7 cellular contexts compared by ENCODE assay signal in genomic region chrX:101931494-101932248, GRCh38. TPM values are rescaled to one million over a fixed set of nuclear protein-coding genes. Genes with fewer than 3 reads are reported as not detected.
DNase-seq lines count a peak whose midpoint lies in the region; ATAC-seq, FAIRE-seq and TF ChIP-seq lines count a peak whose summit lies in the region.

TSS of gene ZMAT1 (minus strand) at chrX:101932027. CDS start at chrX:101932008, 19 bp downstream.

- peak within 1 kb of the TSS; percentile 44; the same call in 1 of the 2 replicates for H2AFZ ChIP-seq in GM12878 (ENCODE audit: control insufficient read depth, low read depth, low read length)

- DNase-seq in NCI-H1694 treated with DMSO at 0.1 percent for 48 hours (lab: John Stamatoyannopoulos, UW) (peak; percentile 63), T1000 (lab: John Stamatoyannopoulos, UW) (peak; percentile 17), GM12878 (ENCODE audit: low read depth, low spot score) (peak; percentile 21), iPS DF 6.9 (ENCODE audit: low read depth, low spot score) (peak; percentile 57), gastrocnemius medialis (peak; percentile 86 to 95)

- TF ChIP-seq RAD21 in GM12878 (IDR thresholded peaks at IDR 0.05; ENCODE audit: insufficient read depth, low read depth, low read length): no peak

- 22% methylated on average over 49 of the region's 74 CpGs for WGBS in GM12878 (ENCODE audit: insufficient coverage, insufficient replicate concordance, low lambda C conversion rate, missing lambda C conversion rate)
- no CpG with 5 or more reads among the region's 74 CpGs for WGBS in iPS DF 6.9 (ENCODE audit: insufficient coverage, insufficient read length)

- in situ Hi-C loops in GM12878 (cut with MboI): no loop called here
- in situ Hi-C loops in gastrocnemius medialis (cut with MboI; ENCODE audit: low sequenced_read_pairs in 4 of 4): loop anchor here in 1 of 4 donors (25.0 kb wide), 1 partner anchor 519 kb away; the partner anchor contains the start of genes GLA and HNRNPH2

- CTCF ChIA-PET in GM12878 (lab: Yijun Ruan, JAX): interaction anchor here (0.6 kb wide), 1 partner anchor 15 kb away, joined by 3 read pairs; no protein-coding TSS in a partner anchor

- RAD21 ChIA-PET in GM12878 (lab: Charles Lee; ENCODE audit: unreplicated experiment): no interaction called here

- H4K20me1 ChIP-seq in GM12878 (ENCODE audit: control insufficient read depth, insufficient read depth): no peaks in the 10 kb centered on the region

- TF ChIP-seq POLR2A in GM12878 (IDR thresholded peaks at IDR 0.05; ENCODE audit: low read depth, low read length) (peak; percentile 95), gastrocnemius medialis (IDR thresholded peaks at IDR 0.05) (peak; percentile 86 to 90)

- H3K79me2 ChIP-seq in GM12878 (ENCODE audit: control insufficient read depth, insufficient read depth, low read length): no peaks in the 10 kb centered on the region

- peak within 1 kb of the TSS; percentile 44; the same call in 1 of the 2 replicates for H3K4me3 ChIP-seq in GM12878
- peak within 1 kb of the TSS; percentile 55; the same call in 1 of the 2 replicates for H3K4me3 ChIP-seq in iPS DF 6.9 (ENCODE audit: low read length)
- peak within 1 kb of the TSS; percentile 65 to 79 (median 71) for H3K4me3 ChIP-seq in gastrocnemius medialis

- no peak for TF ChIP-seq EP300 in GM12878 (IDR thresholded peaks at IDR 0.05; ENCODE audit: borderline replicate concordance in 1 of 2, control insufficient read depth in 1 of 2, low read depth in 2 of 2, low read length in 2 of 2)

- ATAC-seq in GM18502 (IDR thresholded peaks at IDR 0.05; ENCODE audit: poor library complexity, unreplicated experiment): peak; percentile 89
- ATAC-seq in HG02938 (IDR thresholded peaks at IDR 0.05; ENCODE audit: unreplicated experiment): peak; percentile 96
- ATAC-seq in GM12878: peak; percentile 71
- peak; percentile 98 to 99 for ATAC-seq in gastrocnemius medialis

- H3K36me3 ChIP-seq in GM12878 (ENCODE audit: control insufficient read depth in 2 of 2, insufficient read depth in 2 of 2, low read length in 1 of 2) (no peaks in the 10 kb centered on the region), iPS DF 6.9 (ENCODE audit: control insufficient read depth, insufficient read depth, low read length) (no peaks in the 10 kb centered on the region), gastrocnemius medialis (no peaks in the 10 kb centered on the region)

- SMC1A ChIA-PET in GM12878 (lab: Charles Lee; ENCODE audit: uncharacterized antibody, unreplicated experiment): no interaction called here

- TF ChIP-seq CTCF in GM12878 (IDR thresholded peaks at IDR 0.05 in 2 of 3, conservative IDR thresholded peaks at IDR 0.05 in 1 of 3; ENCODE audit: control insufficient read depth in 2 of 3, extremely low read depth in 1 of 3, insufficient read depth in 1 of 3, low read depth in 3 of 3, low read length in 3 of 3) (no peak), gastrocnemius medialis (IDR thresholded peaks at IDR 0.05 in 4 of 5, conservative IDR thresholded peaks at IDR 0.05 in 1 of 5) (no peak)

- H3K27me3 ChIP-seq in GM12878 (replicated peaks in 1 of 2; ENCODE audit: control insufficient read depth in 2 of 2, insufficient read depth in 2 of 2, low read length in 1 of 2) (no peaks in the 10 kb centered on the region), iPS DF 6.9 (ENCODE audit: control insufficient read depth, insufficient read depth, low read length) (no peaks in the 10 kb centered on the region), gastrocnemius medialis (no peaks in the 10 kb centered on the region)

- H3K4me1 ChIP-seq in GM12878 (ENCODE audit: control insufficient read depth, insufficient read depth, low read length) (no peaks in the 10 kb centered on the region), iPS DF 6.9 (ENCODE audit: control insufficient read depth, insufficient read depth, low read length) (no peaks in the 10 kb centered on the region), gastrocnemius medialis (no peaks in the 10 kb centered on the region)

- intact Hi-C loops in GM12878 (cut with micrococcal nuclease; ENCODE audit: unreplicated experiment): no loop called here
- intact Hi-C loops in gastrocnemius medialis (cut with DNase I; ENCODE audit: low total_unique reads): loop anchor here (5.0 to 10.0 kb wide), 2 partner anchors 517 to 726 kb away; no protein-coding TSS in a partner anchor

- no peaks in the 10 kb centered on the region for H3K9me3 ChIP-seq in GM12878 (replicated peaks; ENCODE audit: control insufficient read depth, insufficient read depth, low read length)
- no peaks in the 10 kb centered on the region for H3K9me3 ChIP-seq in iPS DF 6.9 (ENCODE audit: control insufficient read depth, insufficient read depth, low read length)
- no peaks in the 10 kb centered on the region for H3K9me3 ChIP-seq in gastrocnemius medialis

- H3K27ac ChIP-seq in GM12878 (ENCODE audit: control insufficient read depth, insufficient read depth) (no peak within 1 kb of the TSS), iPS DF 6.9 (ENCODE audit: low read length) (no peak within 1 kb of the TSS), gastrocnemius medialis (peak within 1 kb of the TSS; percentile 87 to 98 (median 94))

- POLR2A ChIA-PET in GM12878 (lab: Charles Lee): no interaction called here

- H3K4me2 ChIP-seq in GM12878 (ENCODE audit: control insufficient read depth, insufficient read depth): peak within 1 kb of the TSS; percentile 33; the same call in 1 of the 2 replicates

- peak; percentile 44 for FAIRE-seq in GM12878 (lab: Jason Lieb, UNC)

- BruUV-seq in GM12878 (replicated peaks; lab: Mats Ljungman, UMichigan): no TSS peak

- peak within 1 kb of the TSS; percentile 34; the same call in 1 of the 2 replicates for H3K9ac ChIP-seq in GM12878 (ENCODE audit: control insufficient read depth, insufficient read depth, low read length)

TF ChIP-seq in GM12878, 131 proteins besides CTCF, POLR2A, EP300 and RAD21 (continues in another document):
- TF ChIP-seq E2F4 (IDR thresholded peaks at IDR 0.05; ENCODE audit: low read depth, low read length): no peak
- TF ChIP-seq EGR1 (IDR thresholded peaks at IDR 0.05; ENCODE audit: borderline replicate concordance in 1 of 2, low read depth in 2 of 2, low read length in 2 of 2): peak in 1 of 2 experiments; percentile 59; a peak in 1 of 3 replicates
- TF ChIP-seq SP1 (IDR thresholded peaks at IDR 0.05; ENCODE audit: low read depth, low read length): no peak
- no peak for TF ChIP-seq KLF5 (IDR thresholded peaks at IDR 0.05; ENCODE audit: partially characterized antibody)
- TF ChIP-seq RCOR1 (conservative IDR thresholded peaks at IDR 0.05; ENCODE audit: low read depth, low read length): no peak
- no peak for TF ChIP-seq BMI1 (IDR thresholded peaks at IDR 0.05; ENCODE audit: borderline replicate concordance)
- TF ChIP-seq YY1 (IDR thresholded peaks at IDR 0.05; ENCODE audit: low read depth, low read length): peak; percentile 91
- no peak for TF ChIP-seq ZNF622 (IDR thresholded peaks at IDR 0.05)
- no peak for TF ChIP-seq EED (IDR thresholded peaks at IDR 0.05; ENCODE audit: low read depth)
- TF ChIP-seq E4F1 (IDR thresholded peaks at IDR 0.05; ENCODE audit: borderline replicate concordance, partially characterized antibody): no peak
- TF ChIP-seq POLR2AphosphoS5 (IDR thresholded peaks at IDR 0.05; ENCODE audit: low read length): peak; percentile 73

RNA-seq across cellular contexts. Expression of gene ZMAT1, which starts in this region (rescaled TPM):
- 0.10 TPM in 1 of 2 replicates, not detected in the other for total RNA-seq in GM12878 (2013; cell fraction: nucleolus; rRNA removed)
- 0.96 and 1.7 TPM in 2 replicates for total RNA-seq in GM12878 (2014; rRNA removed)
- 0.98 and 1.5 TPM in 2 replicates for total RNA-seq in GM12878 (2014; rRNA removed; fragmentation: Illumina TruSeq; extraction: Trizol)
- total RNA-seq in GM12878 (2021): 1.8 and 1.9 TPM in 2 replicates
- 2.3 TPM for polyA plus RNA-seq in GM12878 (2011; ENCODE audit: low read depth)
- 0.07 TPM in 2 replicates for polyA plus RNA-seq in GM12878 (2011; rRNA removed)
- under 0.01 and 0.02 TPM in 2 replicates for polyA plus RNA-seq in GM12878 (2011; cell fraction: cytosol; rRNA removed)
- 0.16 and 0.18 TPM in 2 replicates for polyA plus RNA-seq in GM12878 (2011; cell fraction: nucleus; rRNA removed)
- 3.2 and 4.4 TPM in 2 replicates for polyA plus RNA-seq in GM12878 (2012)
- polyA plus RNA-seq in GM12878 (2014; fragmentation: Illumina TruSeq; extraction: Trizol): 2.9 and 4.8 TPM in 2 replicates
- polyA plus RNA-seq in GM12878 (2014; fragmentation: Nextera tagmentation; extraction: Ambion mirVana): 1 to 10 TPM in 1 of 2 experiments, under 1 TPM in 1; 0.64 to 1.2 TPM
- 2.2 and 3.1 TPM in 2 replicates for polyA plus RNA-seq in GM12878 (2014; rRNA removed)
- 1 to 10 TPM in 1 of 2 experiments, under 1 TPM in 1; 0.96 to 1.2 TPM for polyA plus RNA-seq in GM12878 (2016; fragmentation: Nextera tagmentation; extraction: Ambion mirVana)
- polyA minus RNA-seq in GM12878 (2011; rRNA and poly(A)+ RNA removed): 0.05 TPM in 1 of 2 replicates, not detected in the other
- not detected in 2 replicates for polyA minus RNA-seq in GM12878 (2011; cell fraction: cytosol; rRNA and poly(A)+ RNA removed)
- polyA minus RNA-seq in GM12878 (2011; cell fraction: nucleus; rRNA and poly(A)+ RNA removed): 0.12 TPM in 1 of 2 replicates, not detected in the other
- 1 to 10 TPM in 3 of 4 donors, under 1 TPM in 1; 0.68 to 2.7 (median 1.2) TPM for total RNA-seq in gastrocnemius medialis

Comparison
In these comparisons a context has a peak if more than half of its experiments do, and no peak if none do; other contexts are left out.
1. DNase-seq: peak in every context shown above with its lines; median percentile 90 in gastrocnemius medialis; 63 in NCI-H1694 treated with DMSO at 0.1 percent for 48 hours; 57 in iPS DF 6.9; 21 in GM12878; 17 in T1000.
2. H3K27ac ChIP-seq: peak in gastrocnemius medialis (4 of 4); none in GM12878 (single experiment) and iPS DF 6.9 (single experiment).
3. Peak in every context shown above with its lines, with median percentiles within 50 percentile points of each other: ATAC-seq and H3K4me3 ChIP-seq.